9 cellular contexts compared by ENCODE assay signal in the genomic region with DNA sequence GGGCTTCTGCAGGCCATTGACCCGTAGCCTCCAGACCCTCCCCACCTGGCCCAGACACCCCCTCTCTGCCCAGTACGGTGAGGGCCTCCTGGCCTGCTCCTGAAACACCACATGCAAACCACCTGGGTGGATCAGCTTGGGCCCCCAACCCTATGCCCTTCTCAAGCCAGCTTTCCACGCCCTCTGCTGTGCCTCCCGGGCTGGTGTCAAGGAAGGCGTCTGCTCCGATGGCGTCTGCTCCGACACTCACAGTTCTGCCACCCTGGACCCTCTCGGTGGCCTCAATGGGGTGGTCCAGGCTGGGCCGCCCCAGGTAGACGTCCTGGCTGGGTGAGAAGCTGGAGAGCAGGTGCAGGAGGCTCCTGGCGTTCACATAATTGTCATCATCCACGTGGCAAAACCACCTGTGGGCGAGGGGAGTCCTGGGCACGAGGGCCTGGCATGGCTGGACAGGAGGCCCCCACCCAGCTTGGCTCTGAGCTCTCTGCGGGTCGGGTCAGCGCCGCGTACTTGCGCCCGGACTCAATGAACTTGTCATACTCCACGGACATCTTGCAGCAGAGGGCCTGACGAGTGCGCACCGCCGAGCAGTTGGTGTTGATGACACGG. TPM values are rescaled to one million over a fixed set of nuclear protein-coding genes. Genes with fewer than 3 reads are reported as not detected.
A peak's percentile ranks its signal among the peaks of the same experiment; 100 is the strongest.
DNase-seq lines count a peak whose midpoint lies in the region; ATAC-seq and TF ChIP-seq lines count a peak whose summit lies in the region.
"Had no signal": no experiment of that assay in that cellular context is flagged by ENCODE, and none has a peak within 500 bp of the region (broad histone marks: within the 10 kb centered on the region; RNA-seq: fewer than 3 reads in every experiment).

No MANE protein-coding gene starts in this region.

- peak overlapping the region; percentile 77 for H3K4me3 ChIP-seq in brain microvascular endothelial cell (ENCODE audit: low read depth, low read length)
- H3K4me3 ChIP-seq in lung, result peak overlapping the region; percentile 74
- H3K4me3 ChIP-seq in tibial nerve, result peak overlapping the region; percentile 48 to 95 (median 71)

- no peak for TF ChIP-seq EP300 in tibial nerve (IDR thresholded peaks at IDR 0.05)

- DNase-seq in activated T-cell treated with anti-CD3 and anti-CD28 coated beads, Interleukin-2, amount 50 U/mL, for 72 hours, result no peak
- no peak for DNase-seq in activated T-cell treated with anti-CD3 and anti-CD28 coated beads, Interleukin-2, amount 50 U/mL, for 1 hour
- no peak for DNase-seq in brain microvascular endothelial cell
- DNase-seq in lung (ENCODE audit: low spot score), result no peak
- no peak for DNase-seq in tibial nerve (ENCODE audit: low spot score in 2 of 2)
- DNase-seq in NCI-H510A (lab: John Stamatoyannopoulos, UW), result no peak
- DNase-seq in SHP77 treated with DMSO at 0.1 percent for 48 hours (lab: John Stamatoyannopoulos, UW), result no peak
- DNase-seq in stimulated activated CD4-positive, alpha-beta T cell treated with anti-CD3 and anti-CD28 coated beads, Interleukin-4, amount 100 ng/mL, for 1 hour, result no peak
- DNase-seq: NCI-H2107 had no signal

- no peak overlapping the region for H3K27ac ChIP-seq in brain microvascular endothelial cell
- peak overlapping the region in 1 of 2 donors; percentile 30 for H3K27ac ChIP-seq in lung (ENCODE audit: low read depth in 1 of 2, low read length in 1 of 2)
- peak overlapping the region in 2 of 4 donors; percentile 74 to 90 for H3K27ac ChIP-seq in tibial nerve

- H3K9me3 ChIP-seq in lung (ENCODE audit: control insufficient read depth in 2 of 2, insufficient read depth in 1 of 2, low read length in 1 of 2) (no peaks in the 10 kb centered on the region), tibial nerve (no peaks in the 10 kb centered on the region)

- H3K27me3 ChIP-seq in brain microvascular endothelial cell (replicated peaks) (no peaks in the 10 kb centered on the region), lung (ENCODE audit: control insufficient read depth, insufficient read depth) (no peaks in the 10 kb centered on the region), tibial nerve (no peaks in the 10 kb centered on the region)

- H3K36me3 Mint-ChIP-seq in activated T-cell treated with anti-CD3 and anti-CD28 coated beads, Interleukin-2, amount 50 U/mL, for 72 hours (ENCODE audit: insufficient read depth in 2 of 2), result no peaks in the 10 kb centered on the region

- peaks cover 4 to 12% of the 10 kb centered on the region in 2 donors for H3K4me1 ChIP-seq in lung (ENCODE audit: control insufficient read depth in 2 of 2, insufficient read depth in 2 of 2, low read length in 2 of 2)
- peaks cover 3 to 59% (median 19%) of the 10 kb centered on the region in 4 donors for H3K4me1 ChIP-seq in tibial nerve

- no peak for TF ChIP-seq POLR2A in tibial nerve (IDR thresholded peaks at IDR 0.05)

- H3K9me3 Mint-ChIP-seq in activated T-cell treated with anti-CD3 and anti-CD28 coated beads, Interleukin-2, amount 50 U/mL, for 72 hours, result no peaks in the 10 kb centered on the region

- peak overlapping the region; percentile 92 to 95 for H3K4me3 Mint-ChIP-seq in activated T-cell treated with anti-CD3 and anti-CD28 coated beads, Interleukin-2, amount 50 U/mL, for 72 hours

- ATAC-seq in activated T-cell treated with anti-CD3 and anti-CD28 coated beads, Interleukin-2, amount 50 U/mL, for 72 hours (replicated peaks in 1 of 2), result no peak
- no peak for ATAC-seq in lung (ENCODE audit: insufficient read depth, low FRiP score)

- in situ Hi-C loops in brain microvascular endothelial cell (cut with HindIII; ENCODE audit: low pct_ligation_motif_present, low sequenced_read_pairs), result no loop called here

- no peak overlapping the region for H3K27ac Mint-ChIP-seq in activated T-cell treated with anti-CD3 and anti-CD28 coated beads, Interleukin-2, amount 50 U/mL, for 72 hours

- 92% methylated on average over 28 of the region's 28 CpGs for WGBS in lung, 2 donors
- WGBS in tibial nerve, 2 donors, result 82 to 90% methylated on average over 19 of the region's 28 CpGs

- TF ChIP-seq CTCF in brain microvascular endothelial cell (IDR thresholded peaks at IDR 0.05; ENCODE audit: low read depth, low read length, missing control alignments) (no peak), lung (IDR thresholded peaks at IDR 0.05; ENCODE audit: control extremely low read depth, extremely low read depth) (no peak), tibial nerve (IDR thresholded peaks at IDR 0.05) (no peak)

- no peaks in the 10 kb centered on the region for H3K27me3 Mint-ChIP-seq in activated T-cell treated with anti-CD3 and anti-CD28 coated beads, Interleukin-2, amount 50 U/mL, for 72 hours (ENCODE audit: low read depth)

- H3K4me1 Mint-ChIP-seq in activated T-cell treated with anti-CD3 and anti-CD28 coated beads, Interleukin-2, amount 50 U/mL, for 72 hours (ENCODE audit: low read depth), result peaks cover 20% of the 10 kb centered on the region

- H3K36me3 ChIP-seq in brain microvascular endothelial cell (replicated peaks) (peaks cover 25% of the 10 kb centered on the region), lung (ENCODE audit: control insufficient read depth in 2 of 2, insufficient read depth in 2 of 2, low read length in 2 of 2) (peaks cover 0 to 43% of the 10 kb centered on the region in 2 donors), tibial nerve (peaks cover 3 to 65% (median 10%) of the 10 kb centered on the region in 3 donors)

RNA-seq across cellular contexts. Expression of gene RFNG, which starts 1.4 kb away (rescaled TPM):
- total RNA-seq in activated T-cell treated with anti-CD3 and anti-CD28 coated beads, Interleukin-2, amount 50 U/mL, for 72 hours, result 10 to 100 TPM; 31.0 to 42.2 TPM
- total RNA-seq in lung, result 10 to 100 TPM; 34.7 to 37.5 TPM
- polyA plus RNA-seq in lung, result 10 to 100 TPM; 29.1 to 38.2 TPM
- total RNA-seq in tibial nerve, result 10 to 100 TPM; 43.5 to 70.2 (median 64.4) TPM

RNA-seq across cellular contexts. Expression of gene GPS1, which starts 1.4 kb away (rescaled TPM):
- total RNA-seq in activated T-cell treated with anti-CD3 and anti-CD28 coated beads, Interleukin-2, amount 50 U/mL, for 72 hours, result 10 to 100 TPM; 55.1 to 73.5 TPM
- total RNA-seq in lung, result 100 to 1,000 TPM in 1 of 2 donors, 10 to 100 TPM in 1; 71.0 to 102 TPM
- 10 to 100 TPM; 79.0 to 99.8 TPM for polyA plus RNA-seq in lung
- total RNA-seq in tibial nerve, result 100 to 1,000 TPM in 2 of 4 donors, 10 to 100 TPM in 2; 74.9 to 134 (median 92.9) TPM

RNA-seq across cellular contexts. Expression of gene DCXR, which starts 12.8 kb away (rescaled TPM):
- total RNA-seq in activated T-cell treated with anti-CD3 and anti-CD28 coated beads, Interleukin-2, amount 50 U/mL, for 72 hours, result 100 to 1,000 TPM; 114 to 125 TPM
- 100 to 1,000 TPM in 1 of 2 donors, 10 to 100 TPM in 1; 41.6 to 218 TPM for total RNA-seq in lung
- 100 to 1,000 TPM; 193 to 246 TPM for polyA plus RNA-seq in lung
- 100 to 1,000 TPM; 236 to 347 (median 269) TPM for total RNA-seq in tibial nerve

RNA-seq across cellular contexts. Expression of gene DUS1L, which starts 15.3 kb away (rescaled TPM):
- total RNA-seq in activated T-cell treated with anti-CD3 and anti-CD28 coated beads, Interleukin-2, amount 50 U/mL, for 72 hours, result 100 to 1,000 TPM; 109 to 121 TPM
- total RNA-seq in lung (100 to 1,000 TPM in 1 of 2 donors, 10 to 100 TPM in 1; 40.0 to 117 TPM), tibial nerve (100 to 1,000 TPM in 2 of 4 donors, 10 to 100 TPM in 2; 85.2 to 179 (median 106) TPM)
- polyA plus RNA-seq in lung, result 100 to 1,000 TPM in 1 of 2 donors, 10 to 100 TPM in 1; 82.8 to 179 TPM

RNA-seq across cellular contexts. Expression of gene RAC3, which starts 18.8 kb away (rescaled TPM):
- total RNA-seq in activated T-cell treated with anti-CD3 and anti-CD28 coated beads, Interleukin-2, amount 50 U/mL, for 72 hours, result 10 to 100 TPM in 1 of 2 donors, 1 to 10 TPM in 1; 8.5 to 13.1 TPM
- total RNA-seq in lung (1 to 10 TPM; 8.2 to 8.3 TPM), tibial nerve (10 to 100 TPM in 1 of 4 donors, 1 to 10 TPM in 3; 2.4 to 14.7 (median 5.4) TPM)
- polyA plus RNA-seq in lung, result 1 to 10 TPM; 6.0 to 8.0 TPM
